In genomic region chr21:38323721-38324591, GRCh38 we compare ENCODE assay signal across 11 cellular contexts.
DNase-seq lines count a peak whose midpoint lies in the region; ATAC-seq, FAIRE-seq and TF ChIP-seq lines count a peak whose summit lies in the region.
"Had no signal": no experiment of that assay in that cellular context is flagged by ENCODE, and none has a peak within 500 bp of the region (broad histone marks: within the 10 kb centered on the region; RNA-seq: fewer than 3 reads in every experiment).

No MANE protein-coding gene starts in this region.

- H3K27ac Mint-ChIP-seq in activated CD4-positive, alpha-beta T cell treated with anti-CD3 and anti-CD28 coated beads for 36 hours = peak overlapping the region; percentile 11
- H3K27ac Mint-ChIP-seq: B cell had no signal

- H3K4me1 Mint-ChIP-seq in activated CD4-positive, alpha-beta T cell treated with anti-CD3 and anti-CD28 coated beads for 36 hours = peaks cover 25% of the 10 kb centered on the region
- H3K4me1 Mint-ChIP-seq: B cell had no signal

- no peaks in the 10 kb centered on the region for H3K27me3 ChIP-seq in bronchial epithelial cell (ENCODE audit: control insufficient read depth, insufficient read depth, low read length)
- H3K27me3 ChIP-seq: gastrocnemius medialis had no signal

- H3K4me3 Mint-ChIP-seq in activated CD4-positive, alpha-beta T cell treated with anti-CD3 and anti-CD28 coated beads for 36 hours = no peak overlapping the region
- H3K4me3 Mint-ChIP-seq: B cell had no signal

- FAIRE-seq in bronchial epithelial cell (lab: Jason Lieb, UNC) = no peak

- no peaks in the 10 kb centered on the region for H3K36me3 Mint-ChIP-seq in activated CD4-positive, alpha-beta T cell treated with anti-CD3 and anti-CD28 coated beads for 36 hours (ENCODE audit: low read depth)

- TF ChIP-seq CTCF in bronchial epithelial cell (IDR thresholded peaks at IDR 0.05; ENCODE audit: insufficient read depth, low read length, severe bottlenecking) = no peak

- intact Hi-C loops in activated CD4-positive, alpha-beta T cell treated with anti-CD3 and anti-CD28 coated beads for 36 hours (cut with DNase I, micrococcal nuclease) = no loop called here

- peak; percentile 77 for ATAC-seq in activated CD4-positive, alpha-beta T cell treated with anti-CD3 and anti-CD28 coated beads for 36 hours
- ATAC-seq: HCT116 had no signal

- no peaks in the 10 kb centered on the region for H3K27me3 Mint-ChIP-seq in activated CD4-positive, alpha-beta T cell treated with anti-CD3 and anti-CD28 coated beads for 36 hours
- H3K27me3 Mint-ChIP-seq: B cell had no signal

- H3K9me3 Mint-ChIP-seq in activated CD4-positive, alpha-beta T cell treated with anti-CD3 and anti-CD28 coated beads for 36 hours (ENCODE audit: low read depth) = no peaks in the 10 kb centered on the region

- DNase-seq in activated CD4-positive, alpha-beta T cell treated with anti-CD3 and anti-CD28 coated beads for 36 hours = no peak
- no peak for DNase-seq in activated CD4-positive, alpha-beta T cell treated with anti-CD3 and anti-CD28 coated beads, Interleukin-2, amount 50 U/mL, for 4 hours
- peak; percentile 12 to 73 for DNase-seq in NCI-H446 (lab: John Stamatoyannopoulos, UW)
- DNase-seq in bronchial epithelial cell (ENCODE audit: low read depth) = peak; percentile 87
- peak; percentile 68 for DNase-seq in non-pigmented ciliary epithelial cell (ENCODE audit: low read depth)
- no peak for DNase-seq in stimulated activated CD4-positive, alpha-beta T cell treated with anti-CD3 and anti-CD28 coated beads, Interleukin-15, amount 100 ng/mL, for 24 hours
- DNase-seq in ACHN = no peak
- no peak for DNase-seq in Ammon's horn (ENCODE audit: low spot score)
- DNase-seq: gastrocnemius medialis had no signal

- H3K4me3 ChIP-seq in bronchial epithelial cell (ENCODE audit: low read depth, low read length) = no peak overlapping the region
- H3K4me3 ChIP-seq: gastrocnemius medialis had no signal

- H3K36me3 ChIP-seq in bronchial epithelial cell (ENCODE audit: control insufficient read depth, insufficient read depth, low read length) = no peaks in the 10 kb centered on the region
- H3K36me3 ChIP-seq: gastrocnemius medialis had no signal

- CTCF ChIA-PET in activated CD4-positive, alpha-beta T cell treated with anti-CD3 and anti-CD28 coated beads for 36 hours (lab: Charles Lee) = interaction anchor here (0.6 to 1.4 kb wide), 4 partner anchors 12 to 105 kb away, joined by 3 read pairs; no protein-coding TSS in a partner anchor

- in situ Hi-C loops in ACHN (cut with HindIII; ENCODE audit: low pct_ligation_motif_present, low pct_unique_long_range_greater_than_20kb, low sequenced_read_pairs) = no loop called here

- POLR2A ChIA-PET in activated CD4-positive, alpha-beta T cell treated with anti-CD3 and anti-CD28 coated beads for 36 hours (lab: Charles Lee) = no interaction called here

Comparison
In these comparisons a context has a peak if more than half of its experiments do, and no peak if none do; other contexts are left out.
1. DNase-seq: peak in NCI-H446 (2 of 2), bronchial epithelial cell (single experiment) and non-pigmented ciliary epithelial cell (single experiment); none in activated CD4-positive, alpha-beta T cell treated with anti-CD3 and anti-CD28 coated beads for 36 hours (single experiment), activated CD4-positive, alpha-beta T cell treated with anti-CD3 and anti-CD28 coated beads, Interleukin-2, amount 50 U/mL, for 4 hours (0 of 2), stimulated activated CD4-positive, alpha-beta T cell treated with anti-CD3 and anti-CD28 coated beads, Interleukin-15, amount 100 ng/mL, for 24 hours (single experiment), ACHN (single experiment) and Ammon's horn (single experiment).